In genomic region chr2:190406805-190407204, GRCh38 we compare ENCODE assay signal across 15 cellular contexts. TPM values are rescaled to one million over a fixed set of nuclear protein-coding genes. Genes with fewer than 3 reads are reported as not detected.
DNase-seq lines count a peak whose midpoint lies in the region; ATAC-seq and TF ChIP-seq lines count a peak whose summit lies in the region.
"Had no signal": no experiment of that assay in that cellular context is flagged by ENCODE, and none has a peak within 500 bp of the region (broad histone marks: within the 10 kb centered on the region; RNA-seq: fewer than 3 reads in every experiment).

No MANE protein-coding gene starts in this region.

- WGBS in H9 (ENCODE audit: extremely low coverage, insufficient read length, low lambda C conversion rate): no CpG with 5 or more reads among the region's 4 CpGs
- WGBS in right lobe of liver (ENCODE audit: insufficient coverage, low coverage, low lambda C conversion rate, missing lambda C conversion rate): 88% methylated on average over 4 of the region's 4 CpGs

- H2BK5ac ChIP-seq in H9 (ENCODE audit: insufficient read length, low read length): no peak overlapping the region

- no peaks in the 10 kb centered on the region for H3K79me1 ChIP-seq in H9 (ENCODE audit: insufficient read depth, low read depth, low read length, poor library complexity, severe bottlenecking)

- no peak overlapping the region for H3K4ac ChIP-seq in H9 (ENCODE audit: low read depth, low read length)

- no peak for TF ChIP-seq CTCF in CD8-positive, alpha-beta T cell (IDR thresholded peaks at IDR 0.05)
- TF ChIP-seq CTCF in H9 (conservative IDR thresholded peaks at IDR 0.05) (no peak), right lobe of liver (IDR thresholded peaks at IDR 0.05) (no peak)

- no peak for DNase-seq in CD8-positive, alpha-beta T cell
- DNase-seq in H9 (no peak), substantia nigra (lab: John Stamatoyannopoulos, UW) (no peak), right lobe of liver (no peak)
- DNase-seq in activated CD4-positive, alpha-beta T cell treated with anti-CD3 and anti-CD28 coated beads, Interleukin-2, amount 50 U/mL, for 48 hours: no peak
- no peak for DNase-seq in stimulated activated naive B cell treated with anti-CD40 and anti-IgM and Interleukin-4, amounts not matched to agents 10 μg/mL and 1 μg/mL and 100 μg/mL, for 72 hours
- DNase-seq: amniotic stem cell, left cardiac atrium, NCI-H187, right cardiac atrium had no signal

- no peaks in the 10 kb centered on the region for H3K9me3 ChIP-seq in CD8-positive, alpha-beta T cell (ENCODE audit: low read length)
- H3K9me3 ChIP-seq in H9 (ENCODE audit: control insufficient read depth, low read depth, low read length) (no peaks in the 10 kb centered on the region), right lobe of liver (no peaks in the 10 kb centered on the region)
- H3K9me3 ChIP-seq: BLaER1 treated with 17β-estradiol and CSF1 and Interleukin-3, amounts not matched to agents 10 nM and 100 nM; neutrophil had no signal

- intact Hi-C loops in CD8-positive, alpha-beta T cell (cut with DNase I, micrococcal nuclease): loop anchor here (1.0 to 10.0 kb wide), 11 partner anchors 110 to 1275 kb away; partner anchors contain the start of genes GLS (in 2 of the 2), WDR75 (in 2 of the 2), NABP1 (in 1 of the 2) and NEMP2 (in 1 of the 2)
- intact Hi-C loops in right lobe of liver (cut with DNase I): no loop called here

- H3K4me1 ChIP-seq in CD8-positive, alpha-beta T cell (ENCODE audit: insufficient read depth, low read length): peaks cover 33% of the 10 kb centered on the region
- no peaks in the 10 kb centered on the region for H3K4me1 ChIP-seq in H9 (ENCODE audit: insufficient read depth, low read length)
- peaks cover 0 to 8% (median 0%) of the 10 kb centered on the region in 4 donors for H3K4me1 ChIP-seq in right lobe of liver

- H3K4me3 Mint-ChIP-seq in CD8-positive, alpha-beta T cell: no peak overlapping the region
- no peak overlapping the region for H3K4me3 Mint-ChIP-seq in H9
- no peak overlapping the region for H3K4me3 Mint-ChIP-seq in stimulated activated naive B cell treated with anti-CD40 and anti-IgM and Interleukin-4, amounts not matched to agents 10 μg/mL and 1 μg/mL and 100 μg/mL, for 72 hours

- CTCF ChIA-PET in CD8-positive, alpha-beta T cell (lab: Charles Lee): interaction anchor here (0.7 to 1.6 kb wide), 9 partner anchors 9 to 645 kb away, joined by 3 to 5 read pairs (median 3); no protein-coding TSS in a partner anchor

- peak overlapping the region; percentile 60 for H2BK20ac ChIP-seq in H9 (ENCODE audit: low read depth, low read length, poor library complexity, severe bottlenecking)

- H3K27ac ChIP-seq in CD8-positive, alpha-beta T cell (ENCODE audit: low read depth, low read length): peak overlapping the region; percentile 98
- H3K27ac ChIP-seq in H9 (ENCODE audit: insufficient read length, low read depth, low read length) (no peak overlapping the region), cingulate gyrus (ENCODE audit: low read depth, low read length) (peak overlapping the region; percentile 91), substantia nigra (ENCODE audit: low read depth, low read length, poor library complexity, severe bottlenecking) (peak overlapping the region; percentile 98), right lobe of liver (no peak overlapping the region)
- H3K27ac ChIP-seq: neutrophil had no signal

- H2AK5ac ChIP-seq in H9 (ENCODE audit: insufficient read length, low read length): no peak overlapping the region

- H2AFZ ChIP-seq in H9 (ENCODE audit: low read length): no peak overlapping the region

- H3K23me2 ChIP-seq in H9 (ENCODE audit: insufficient read length, low read depth, low read length, poor library complexity, severe bottlenecking): peaks cover 8% of the 10 kb centered on the region

- no peak overlapping the region for H3K4me3 ChIP-seq in CD8-positive, alpha-beta T cell (ENCODE audit: low read depth, low read length)
- H3K4me3 ChIP-seq in right lobe of liver: no peak overlapping the region

- no peaks in the 10 kb centered on the region for H3K36me3 ChIP-seq in CD8-positive, alpha-beta T cell (ENCODE audit: insufficient read depth, low read length)
- no peaks in the 10 kb centered on the region for H3K36me3 ChIP-seq in right lobe of liver
- H3K36me3 ChIP-seq: BLaER1 treated with 17β-estradiol and CSF1 and Interleukin-3, amounts not matched to agents 10 nM and 100 nM; neutrophil had no signal

- no peak for TF ChIP-seq POLR2A in right lobe of liver (IDR thresholded peaks at IDR 0.05)

- no peak overlapping the region for H3T11ph ChIP-seq in H9 (ENCODE audit: low read length)

- H2BK120ac ChIP-seq in H9 (ENCODE audit: low read depth, low read length, poor library complexity, severe bottlenecking): no peak overlapping the region

- H4K20me1 ChIP-seq in H9 (ENCODE audit: control insufficient read depth, insufficient read depth, insufficient read length): no peaks in the 10 kb centered on the region
- H4K20me1 ChIP-seq: BLaER1 treated with 17β-estradiol and CSF1 and Interleukin-3, amounts not matched to agents 10 nM and 100 nM had no signal

- H3K79me2 ChIP-seq in H9 (ENCODE audit: insufficient read depth, low read length): no peaks in the 10 kb centered on the region

- no peaks in the 10 kb centered on the region for H3K9me3 Mint-ChIP-seq in CD8-positive, alpha-beta T cell
- no peaks in the 10 kb centered on the region for H3K9me3 Mint-ChIP-seq in H9
- H3K9me3 Mint-ChIP-seq in stimulated activated naive B cell treated with anti-CD40 and anti-IgM and Interleukin-4, amounts not matched to agents 10 μg/mL and 1 μg/mL and 100 μg/mL, for 72 hours: no peaks in the 10 kb centered on the region
- H3K9me3 Mint-ChIP-seq: T-helper 1 cell treated with Interleukin-12 subunit alpha and Interleukin-12 subunit beta and Interleukin-4 antibody, amounts not matched to agents 30 μg/mL and 1 μg/mL, for 36 hours had no signal

- no peaks in the 10 kb centered on the region for H3K27me3 Mint-ChIP-seq in CD8-positive, alpha-beta T cell (ENCODE audit: low read depth)
- H3K27me3 Mint-ChIP-seq in H9 (ENCODE audit: low read depth): peaks cover 20% of the 10 kb centered on the region
- H3K27me3 Mint-ChIP-seq in stimulated activated naive B cell treated with anti-CD40 and anti-IgM and Interleukin-4, amounts not matched to agents 10 μg/mL and 1 μg/mL and 100 μg/mL, for 72 hours: no peaks in the 10 kb centered on the region
- H3K27me3 Mint-ChIP-seq: activated CD8-positive, alpha-beta memory T cell treated with anti-CD3 and anti-CD28 coated beads, Interleukin-2, amount 10 ng/mL, durations not matched to agents 7 days and 5 days had no signal

- H3K4me2 ChIP-seq in H9 (ENCODE audit: insufficient read depth, insufficient read length, low read length): no peak overlapping the region

- no peak overlapping the region for H4K5ac ChIP-seq in H9 (ENCODE audit: insufficient read length, low read depth, low read length)

- H3K36me3 Mint-ChIP-seq in CD8-positive, alpha-beta T cell: peaks cover 12% of the 10 kb centered on the region
- no peaks in the 10 kb centered on the region for H3K36me3 Mint-ChIP-seq in H9 (ENCODE audit: insufficient read depth in 1 of 3, low read depth in 3 of 3)
- H3K36me3 Mint-ChIP-seq in stimulated activated naive B cell treated with anti-CD40 and anti-IgM and Interleukin-4, amounts not matched to agents 10 μg/mL and 1 μg/mL and 100 μg/mL, for 72 hours: no peaks in the 10 kb centered on the region

- H3K56ac ChIP-seq in H9 (ENCODE audit: insufficient read length, low read depth, low read length): no peak overlapping the region

- H4K91ac ChIP-seq in H9 (ENCODE audit: insufficient read length, low read depth, low read length): no peak overlapping the region

- H3K27ac Mint-ChIP-seq in CD8-positive, alpha-beta T cell: no peak overlapping the region
- H3K27ac Mint-ChIP-seq in H9: no peak overlapping the region
- H3K27ac Mint-ChIP-seq in stimulated activated naive B cell treated with anti-CD40 and anti-IgM and Interleukin-4, amounts not matched to agents 10 μg/mL and 1 μg/mL and 100 μg/mL, for 72 hours: no peak overlapping the region
- H3K27ac Mint-ChIP-seq: activated CD8-positive, alpha-beta memory T cell treated with anti-CD3 and anti-CD28 coated beads, Interleukin-2, amount 10 ng/mL, durations not matched to agents 7 days and 5 days had no signal

- H3K27me3 ChIP-seq in CD8-positive, alpha-beta T cell (ENCODE audit: insufficient read depth, low read length): no peaks in the 10 kb centered on the region
- H3K27me3 ChIP-seq in H9 (ENCODE audit: insufficient read depth, low read length) (no peaks in the 10 kb centered on the region; the same call in 1 of the 2 replicates), right lobe of liver (no peaks in the 10 kb centered on the region)

- POLR2A ChIA-PET in CD8-positive, alpha-beta T cell (lab: Charles Lee): interaction anchor here (0.7 to 3.1 kb wide), 22 partner anchors 9 to 644 kb away, joined by 3 to 42 read pairs (median 4); partner anchors contain the start of genes HIBCH, NAB1, NEMP2 and ORMDL1

- H3K18ac ChIP-seq in H9 (ENCODE audit: insufficient read length, low read depth, low read length): no peak overlapping the region

- H4K8ac ChIP-seq in H9 (replicated peaks; ENCODE audit: insufficient read length, low read depth, low read length): no peak overlapping the region

- peaks cover 26% of the 10 kb centered on the region for H3K4me1 Mint-ChIP-seq in CD8-positive, alpha-beta T cell (ENCODE audit: low read depth)
- peaks cover 10 to 11% of the 10 kb centered on the region in 2 experiments for H3K4me1 Mint-ChIP-seq in H9
- H3K4me1 Mint-ChIP-seq in stimulated activated naive B cell treated with anti-CD40 and anti-IgM and Interleukin-4, amounts not matched to agents 10 μg/mL and 1 μg/mL and 100 μg/mL, for 72 hours: peaks cover 7 to 19% of the 10 kb centered on the region in 2 donors

- H3K9ac ChIP-seq in H9 (ENCODE audit: extremely low read depth, insufficient read length, low read length): no peak overlapping the region

- H3K14ac ChIP-seq in H9 (ENCODE audit: insufficient read depth, low read length): no peak overlapping the region

- ATAC-seq in CD8-positive, alpha-beta T cell: no peak
- no peak for ATAC-seq in right lobe of liver
- no peak for ATAC-seq in stimulated activated naive B cell treated with anti-CD40 and anti-IgM and Interleukin-4, amounts not matched to agents 10 μg/mL and 1 μg/mL and 100 μg/mL, for 72 hours (replicated peaks)
- ATAC-seq: left cardiac atrium had no signal

- H2BK15ac ChIP-seq in H9 (ENCODE audit: low read depth, low read length): no peak overlapping the region

- no peak overlapping the region for H2BK12ac ChIP-seq in H9 (ENCODE audit: insufficient read length, low read depth, low read length)

- no peak overlapping the region for H3K23ac ChIP-seq in H9 (ENCODE audit: insufficient read length, low read depth, low read length)

RNA-seq across cellular contexts. Expression of gene MFSD6, which starts 1.4 kb away (rescaled TPM):
- 10 to 100 TPM; 45.6 to 50.6 TPM for total RNA-seq in CD8-positive, alpha-beta T cell
- total RNA-seq in H9 (2021): 2.9 and 4.0 TPM in 2 replicates
- total RNA-seq in right lobe of liver: 10 to 100 TPM in 1 of 6 experiments, 1 to 10 TPM in 5; 1.5 to 14.8 (median 4.1) TPM

Comparison
In these comparisons a context has a peak if more than half of its experiments do, and no peak if none do; other contexts are left out.
1. H3K27ac ChIP-seq: peak in CD8-positive, alpha-beta T cell (single experiment), cingulate gyrus (single experiment) and substantia nigra (single experiment); none in H9 (single experiment) and right lobe of liver (0 of 3).
2. intact Hi-C loops: an anchor here in CD8-positive, alpha-beta T cell (1.0 to 10.0 kb wide); none called in right lobe of liver.